In genomic region chr13:51804295-51805172, GRCh38 we compare ENCODE assay signal across 1 cellular context.
TF ChIP-seq lines count a peak whose summit lies in the region.

No MANE protein-coding gene starts in this region.

TF ChIP-seq in GM12878, 131 proteins besides CTCF, POLR2A, EP300 and RAD21:
- TF ChIP-seq MLLT1 (IDR thresholded peaks at IDR 0.05) (peak; percentile 41; the same call in 1 of the 2 replicates), KAT2A (conservative IDR thresholded peaks at IDR 0.05; ENCODE audit: control insufficient read depth, low read depth, low read length) (no peak), FOXK2 (IDR thresholded peaks at IDR 0.05) (no peak), PRDM15 (CRISPR knock-in tag; IDR thresholded peaks at IDR 0.05) (no peak), ZSCAN29 (IDR thresholded peaks at IDR 0.05) (no peak), YY1 (IDR thresholded peaks at IDR 0.05; ENCODE audit: low read depth, low read length) (0 out of 2 replicates have a peak, but pooled peaks have one; percentile 1), RELB (IDR thresholded peaks at IDR 0.05; ENCODE audit: low read depth) (0 out of 2 replicates have a peak, but pooled peaks have one; percentile 18), RCOR1 (conservative IDR thresholded peaks at IDR 0.05; ENCODE audit: low read depth, low read length) (no peak), ATF2 (IDR thresholded peaks at IDR 0.05; ENCODE audit: low read length) (peak; percentile 41; the same call in 1 of the 2 replicates), RFX5 (IDR thresholded peaks at IDR 0.05; ENCODE audit: low read depth, low read length) (no peak), BCL3 (IDR thresholded peaks at IDR 0.05; ENCODE audit: borderline replicate concordance, insufficient read depth, low read depth, low read length, poor library complexity, severe bottlenecking) (peak; percentile 56), RELA (IDR thresholded peaks at IDR 0.05; ENCODE audit: borderline replicate concordance, partially characterized antibody) (peak; percentile 14), CBFB (IDR thresholded peaks at IDR 0.05; ENCODE audit: low read depth) (peak; percentile 14; the same call in 1 of the 2 replicates), SMAD1 (IDR thresholded peaks at IDR 0.05; ENCODE audit: low read depth, partially characterized antibody) (peak; percentile 56), TAF1 (IDR thresholded peaks at IDR 0.05; ENCODE audit: borderline replicate concordance, low read depth, low read length) (0 out of 2 replicates have a peak, but pooled peaks have one; percentile 12), RUNX3 (IDR thresholded peaks at IDR 0.05; ENCODE audit: low read length) (0 out of 2 replicates have a peak, but pooled peaks have one; percentile 10), ATF7 (IDR thresholded peaks at IDR 0.05; ENCODE audit: low read depth) (peak; percentile 58), ESRRA (IDR thresholded peaks at IDR 0.05; ENCODE audit: low read length) (no peak), ZBTB40 (IDR thresholded peaks at IDR 0.05; ENCODE audit: borderline replicate concordance) (peak; percentile 51; the same call in 1 of the 2 replicates), NR2C1 (IDR thresholded peaks at IDR 0.05) (no peak)
